Comparison of ENCODE assay signal across 16 cellular contexts in genomic region chr16:82650804-82651203, GRCh38. TPM values are rescaled to one million over a fixed set of nuclear protein-coding genes. Genes with fewer than 3 reads are reported as not detected.
A peak's percentile ranks its signal among the peaks of the same experiment; 100 is the strongest.
DNase-seq lines count a peak whose midpoint lies in the region; ATAC-seq and TF ChIP-seq lines count a peak whose summit lies in the region.
"Had no signal": no experiment of that assay in that cellular context is flagged by ENCODE, and none has a peak within 500 bp of the region (broad histone marks: within the 10 kb centered on the region; RNA-seq: fewer than 3 reads in every experiment).

No MANE protein-coding gene starts in this region.

- no peaks in the 10 kb centered on the region for H3K27me3 ChIP-seq in left ventricle myocardium inferior (ENCODE audit: low read depth)

- peaks cover 59% of the 10 kb centered on the region for H3K4me1 Mint-ChIP-seq in activated naive CD8-positive, alpha-beta T cell treated with anti-CD3 and anti-CD28 coated beads, Interleukin-2, amount 50 U/mL, for 24 hours

- H3K4me3 ChIP-seq in left ventricle myocardium inferior = no peak overlapping the region

- H3K27ac ChIP-seq in left ventricle myocardium inferior (replicated peaks) (peak overlapping the region; percentile 63), KOPT-K1 (ENCODE audit: low read depth, low read length, poor library complexity, severe bottlenecking) (peak overlapping the region; percentile 61)

- TF ChIP-seq CTCF in left ventricle myocardium inferior (IDR thresholded peaks at IDR 0.05; ENCODE audit: borderline replicate concordance) = no peak

- ATAC-seq in Right ventricle myocardium superior (ENCODE audit: poor library complexity) = no peak
- no peak for ATAC-seq in activated naive CD8-positive, alpha-beta T cell treated with anti-CD3 and anti-CD28 coated beads, Interleukin-2, amount 50 U/mL, for 24 hours

- DNase-seq in left ventricle myocardium inferior (no peak), Right ventricle myocardium superior (no peak), NCI-H526 treated with DMSO at 0.1 percent for 48 hours (lab: John Stamatoyannopoulos, UW) (no peak), KG1 (lab: John Stamatoyannopoulos, UW) (no peak), RKO (ENCODE audit: low spot score) (no peak)
- DNase-seq in activated naive CD8-positive, alpha-beta T cell treated with anti-CD3 and anti-CD28 coated beads, Interleukin-2, amount 50 U/mL, for 24 hours = no peak
- DNase-seq: DMS79; Kasumi-1; NCI-H1105; NCI-H1694; NCI-H345; NCI-H526; NK-92 treated with Interleukin-12 subunit alpha and Interleukin-12 subunit beta, amount 100 ng/mL, for 24 hours had no signal

- peaks cover 58% of the 10 kb centered on the region for H3K4me1 ChIP-seq in left ventricle myocardium inferior

- intact Hi-C loops in left ventricle myocardium inferior (cut with micrococcal nuclease) (no loop called here), Right ventricle myocardium superior (cut with DNase I) (no loop called here)

- no peaks in the 10 kb centered on the region for H3K36me3 Mint-ChIP-seq in activated naive CD8-positive, alpha-beta T cell treated with anti-CD3 and anti-CD28 coated beads, Interleukin-2, amount 50 U/mL, for 24 hours (ENCODE audit: low read depth)

- no peak overlapping the region for H3K4me3 Mint-ChIP-seq in activated naive CD8-positive, alpha-beta T cell treated with anti-CD3 and anti-CD28 coated beads, Interleukin-2, amount 50 U/mL, for 24 hours

- no peaks in the 10 kb centered on the region for H3K36me3 ChIP-seq in left ventricle myocardium inferior
- no peaks in the 10 kb centered on the region for H3K36me3 ChIP-seq in KOPT-K1 (ENCODE audit: insufficient read depth, low read length)

- no peaks in the 10 kb centered on the region for H3K9me3 Mint-ChIP-seq in activated naive CD8-positive, alpha-beta T cell treated with anti-CD3 and anti-CD28 coated beads, Interleukin-2, amount 50 U/mL, for 24 hours

- H3K9me3 ChIP-seq in left ventricle myocardium inferior (replicated peaks) (no peaks in the 10 kb centered on the region), KOPT-K1 (ENCODE audit: insufficient read depth, low read length, poor library complexity, severe bottlenecking) (no peaks in the 10 kb centered on the region)

- peaks cover 3% of the 10 kb centered on the region for H3K27me3 Mint-ChIP-seq in activated naive CD8-positive, alpha-beta T cell treated with anti-CD3 and anti-CD28 coated beads, Interleukin-2, amount 50 U/mL, for 24 hours

- peak overlapping the region; percentile 21 for H3K27ac Mint-ChIP-seq in activated naive CD8-positive, alpha-beta T cell treated with anti-CD3 and anti-CD28 coated beads, Interleukin-2, amount 50 U/mL, for 24 hours

RNA-seq across cellular contexts. Expression of gene CDH13, which starts 24.0 kb away (rescaled TPM):
- 161 TPM for total RNA-seq in left ventricle myocardium inferior
- total RNA-seq in Right ventricle myocardium superior = 166 TPM
- total RNA-seq: H4, OCI-LY7 had no signal
